Comparison of ENCODE assay signal across 11 cellular contexts in the genomic region with DNA sequence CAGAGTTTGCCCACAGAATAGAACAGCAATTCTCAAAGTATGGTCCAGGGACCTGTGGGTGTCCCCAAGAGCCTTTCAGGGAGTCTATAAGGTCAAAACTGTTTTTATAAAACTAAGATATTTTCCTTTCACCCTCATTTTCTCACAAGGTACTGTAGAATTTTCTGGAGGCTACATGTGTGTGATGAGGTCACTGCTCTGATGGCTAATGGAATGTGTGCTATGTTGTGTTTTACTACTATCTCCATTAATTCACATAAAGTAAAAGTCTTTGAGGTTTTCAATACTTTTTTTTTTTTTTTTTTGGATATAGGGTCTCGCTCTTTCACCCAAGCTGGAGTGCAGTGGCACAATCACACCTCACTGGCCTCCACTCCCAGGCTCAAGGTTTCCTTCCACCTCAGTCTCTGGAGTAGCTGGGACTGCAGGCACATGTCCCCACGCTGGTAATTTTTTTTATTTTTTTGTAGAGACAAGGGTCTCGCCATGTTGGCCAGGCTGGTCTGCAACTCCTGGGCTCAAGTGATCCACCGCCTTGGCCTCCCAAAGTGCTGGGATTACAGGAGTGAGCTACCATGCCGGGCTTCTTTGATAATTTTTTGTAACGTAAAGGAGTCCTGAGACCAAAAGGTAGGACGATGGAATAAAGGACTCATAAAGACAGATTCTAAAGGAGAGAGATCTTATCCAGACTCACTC. TPM values are rescaled to one million over a fixed set of nuclear protein-coding genes. Genes with fewer than 3 reads are reported as not detected.
DNase-seq lines count a peak whose midpoint lies in the region; ATAC-seq lines count a peak whose summit lies in the region.
"Had no signal": no experiment of that assay in that cellular context is flagged by ENCODE, and none has a peak within 500 bp of the region (broad histone marks: within the 10 kb centered on the region; RNA-seq: fewer than 3 reads in every experiment).

No MANE protein-coding gene starts in this region.

- H3K4me2 ChIP-seq in Karpas-422 (ENCODE audit: low read depth, low read length, poor library complexity, severe bottlenecking) = no peak overlapping the region
- H3K4me2 ChIP-seq: KMS-11 had no signal

- H3K79me2 ChIP-seq in Karpas-422 (ENCODE audit: low read length) = no peaks in the 10 kb centered on the region

- H3K36me3 Mint-ChIP-seq in activated T-cell treated with anti-CD3 and anti-CD28 coated beads, Interleukin-2, amount 50 U/mL, for 24 hours (ENCODE audit: low read depth) = peaks cover 44% of the 10 kb centered on the region
- peaks cover 2 to 9% of the 10 kb centered on the region in 2 donors for H3K36me3 Mint-ChIP-seq in stimulated activated naive B cell treated with anti-CD40 and anti-IgM and Interleukin-4, amounts not matched to agents 10 μg/mL and 1 μg/mL and 100 μg/mL, for 72 hours

- H3K4me3 ChIP-seq in iPS-20b (ENCODE audit: low read length) = peak overlapping the region; percentile 41; the same call in 1 of the 2 replicates
- H3K4me3 ChIP-seq in Karpas-422 (ENCODE audit: low read length) = no peak overlapping the region

- peak overlapping the region; percentile 96 for H3K27ac Mint-ChIP-seq in activated T-cell treated with anti-CD3 and anti-CD28 coated beads, Interleukin-2, amount 50 U/mL, for 24 hours
- no peak overlapping the region for H3K27ac Mint-ChIP-seq in stimulated activated naive B cell treated with anti-CD40 and anti-IgM and Interleukin-4, amounts not matched to agents 10 μg/mL and 1 μg/mL and 100 μg/mL, for 72 hours

- H3K4me1 ChIP-seq in iPS-20b (ENCODE audit: insufficient read depth, low read length) (peaks cover 3% of the 10 kb centered on the region; the same call in 1 of the 2 replicates), Karpas-422 (ENCODE audit: low read length) (peaks cover 22% of the 10 kb centered on the region)

- H3K9me3 Mint-ChIP-seq in activated T-cell treated with anti-CD3 and anti-CD28 coated beads, Interleukin-2, amount 50 U/mL, for 24 hours = no peaks in the 10 kb centered on the region
- no peaks in the 10 kb centered on the region for H3K9me3 Mint-ChIP-seq in stimulated activated naive B cell treated with anti-CD40 and anti-IgM and Interleukin-4, amounts not matched to agents 10 μg/mL and 1 μg/mL and 100 μg/mL, for 72 hours

- H3K9ac ChIP-seq in iPS-20b (ENCODE audit: low read depth, low read length) (no peak overlapping the region), Karpas-422 (ENCODE audit: low read length) (no peak overlapping the region)
- H3K9ac ChIP-seq: KMS-11 had no signal

- DNase-seq in activated T-cell treated with anti-CD3 and anti-CD28 coated beads, Interleukin-2, amount 50 U/mL, for 24 hours = no peak
- no peak for DNase-seq in activated T-cell treated with anti-CD3 and anti-CD28 coated beads, Interleukin-2, amount 50 U/mL, for 1 hour
- DNase-seq in activated T-cell treated with anti-CD3 and anti-CD28 coated beads, Interleukin-2, amount 50 U/mL, for 48 hours = peak; percentile 25 to 29
- no peak for DNase-seq in stimulated activated naive B cell treated with anti-CD40 and anti-IgM and Interleukin-4, amounts not matched to agents 10 μg/mL and 1 μg/mL and 100 μg/mL, for 72 hours
- DNase-seq in Ammon's horn (ENCODE audit: low spot score) = no peak
- DNase-seq in Karpas-422 = no peak
- DNase-seq: GF-D8, NCI-H2171 had no signal

- no peaks in the 10 kb centered on the region for H3K36me3 ChIP-seq in iPS-20b (ENCODE audit: insufficient read depth, low read depth, low read length)
- no peaks in the 10 kb centered on the region for H3K36me3 ChIP-seq in Karpas-422 (ENCODE audit: insufficient read depth, low read length)

- no peaks in the 10 kb centered on the region for H4K20me1 ChIP-seq in Karpas-422 (ENCODE audit: insufficient read depth, low read depth, low read length)

- H3K9me3 ChIP-seq in iPS-20b (ENCODE audit: insufficient read depth, low read depth, low read length) (no peaks in the 10 kb centered on the region), Karpas-422 (ENCODE audit: low read length) (no peaks in the 10 kb centered on the region)

- H3K27ac ChIP-seq in iPS-20b (ENCODE audit: low read length) (no peak overlapping the region), Karpas-422 (ENCODE audit: low read length) (no peak overlapping the region)
- H3K27ac ChIP-seq: KMS-11 had no signal

- peaks cover 82% of the 10 kb centered on the region for H3K27me3 ChIP-seq in iPS-20b (ENCODE audit: insufficient read depth, low read length)
- H3K27me3 ChIP-seq in Karpas-422 (ENCODE audit: low read length) = no peaks in the 10 kb centered on the region

- peak overlapping the region; percentile 87 for H3K4me3 Mint-ChIP-seq in activated T-cell treated with anti-CD3 and anti-CD28 coated beads, Interleukin-2, amount 50 U/mL, for 24 hours
- H3K4me3 Mint-ChIP-seq in stimulated activated naive B cell treated with anti-CD40 and anti-IgM and Interleukin-4, amounts not matched to agents 10 μg/mL and 1 μg/mL and 100 μg/mL, for 72 hours = peak overlapping the region; percentile 90 to 93

- no peaks in the 10 kb centered on the region for H3K27me3 Mint-ChIP-seq in activated T-cell treated with anti-CD3 and anti-CD28 coated beads, Interleukin-2, amount 50 U/mL, for 24 hours
- H3K27me3 Mint-ChIP-seq in stimulated activated naive B cell treated with anti-CD40 and anti-IgM and Interleukin-4, amounts not matched to agents 10 μg/mL and 1 μg/mL and 100 μg/mL, for 72 hours = peaks cover 0 to 3% of the 10 kb centered on the region in 2 donors

- H2AFZ ChIP-seq in Karpas-422 (ENCODE audit: low read length) = no peak overlapping the region

- peaks cover 81% of the 10 kb centered on the region for H3K4me1 Mint-ChIP-seq in activated T-cell treated with anti-CD3 and anti-CD28 coated beads, Interleukin-2, amount 50 U/mL, for 24 hours (ENCODE audit: low read depth)
- H3K4me1 Mint-ChIP-seq in stimulated activated naive B cell treated with anti-CD40 and anti-IgM and Interleukin-4, amounts not matched to agents 10 μg/mL and 1 μg/mL and 100 μg/mL, for 72 hours = peaks cover 31 to 55% of the 10 kb centered on the region in 2 donors

- H3K9me2 ChIP-seq in Karpas-422 (replicated peaks; ENCODE audit: insufficient read depth, low read length) = no peaks in the 10 kb centered on the region

- no peak for ATAC-seq in stimulated activated naive B cell treated with anti-CD40 and anti-IgM and Interleukin-4, amounts not matched to agents 10 μg/mL and 1 μg/mL and 100 μg/mL, for 72 hours (replicated peaks)
- no peak for ATAC-seq in GM18873 (IDR thresholded peaks at IDR 0.05; ENCODE audit: low FRiP score, unreplicated experiment)

RNA-seq across cellular contexts. Expression of a gene that starts 1.8 kb away (rescaled TPM):
- 0.04 and 2.4 TPM in 2 replicates for total RNA-seq in Karpas-422 (2014; rRNA removed; shearing (Covaris generic); ENCODE audit: low replicate concordance)

RNA-seq across cellular contexts. Expression of a gene that starts 26.4 kb away (rescaled TPM):
- total RNA-seq in Karpas-422 (2014; rRNA removed; shearing (Covaris generic); ENCODE audit: low replicate concordance) = 1,287 and 3,084 TPM in 2 replicates

Comparison
In these comparisons a context has a peak if more than half of its experiments do, and no peak if none do; other contexts are left out.
1. DNase-seq: peak in activated T-cell treated with anti-CD3 and anti-CD28 coated beads, Interleukin-2, amount 50 U/mL, for 48 hours (2 of 2); none in activated T-cell treated with anti-CD3 and anti-CD28 coated beads, Interleukin-2, amount 50 U/mL, for 24 hours (single experiment), activated T-cell treated with anti-CD3 and anti-CD28 coated beads, Interleukin-2, amount 50 U/mL, for 1 hour (single experiment), stimulated activated naive B cell treated with anti-CD40 and anti-IgM and Interleukin-4, amounts not matched to agents 10 μg/mL and 1 μg/mL and 100 μg/mL, for 72 hours (single experiment), Ammon's horn (single experiment) and Karpas-422 (single experiment).